ENCODE assay signal across 20 cellular contexts in genomic region chr15:33580526-33580925, GRCh38.
DNase-seq lines count a peak whose midpoint lies in the region; ATAC-seq and TF ChIP-seq lines count a peak whose summit lies in the region.
"Had no signal": no experiment of that assay in that cellular context is flagged by ENCODE, and none has a peak within 500 bp of the region (broad histone marks: within the 10 kb centered on the region; RNA-seq: fewer than 3 reads in every experiment).

No MANE protein-coding gene starts in this region.

- no peak overlapping the region for H3K4me2 ChIP-seq in GM23248 (ENCODE audit: unreplicated experiment)
- peak overlapping the region; percentile 20 for H3K4me2 ChIP-seq in smooth muscle cell

- H3K79me2 ChIP-seq in GM23248 (ENCODE audit: insufficient read depth) (no peaks in the 10 kb centered on the region), smooth muscle cell (ENCODE audit: low read depth) (no peaks in the 10 kb centered on the region)

- H3K27ac ChIP-seq in GM23248 (no peak overlapping the region), smooth muscle cell (ENCODE audit: low read depth) (peak overlapping the region; percentile 91)
- H3K27ac ChIP-seq: cardiac muscle cell had no signal

- no peak for TF ChIP-seq CTCF in smooth muscle cell (IDR thresholded peaks at IDR 0.05; ENCODE audit: borderline replicate concordance, insufficient read depth, poor library complexity, severe bottlenecking)

- in situ Hi-C loops in GM23248 (cut with MboI): no loop called here

- DNase-seq in GM23248: peak; percentile 7
- DNase-seq in T1000 (lab: John Stamatoyannopoulos, UW): peak; percentile 3
- peak; percentile 16 for DNase-seq in glomerular visceral epithelial cell (ENCODE audit: extremely low spot score)
- no peak for DNase-seq in smooth muscle cell (lab: John Stamatoyannopoulos, UW; ENCODE audit: unreplicated experiment)
- no peak for DNase-seq in MG63
- no peak for DNase-seq in NCI-H2029 treated with DMSO at 0.1 percent for 48 hours (lab: John Stamatoyannopoulos, UW)
- DNase-seq: activated CD4-positive, alpha-beta memory T cell treated with anti-CD3 and anti-CD28 coated beads, Interleukin-2, amount 10 ng/mL, durations not matched to agents 7 days and 5 days; activated CD4-positive, CD25-positive, alpha-beta regulatory T cell; activated effector memory CD4-positive, alpha-beta T cell treated with anti-CD3 and anti-CD28 coated beads, Interleukin-2, amount 50 U/mL, for 16 hours; activated naive CD8-positive, alpha-beta T cell treated with anti-CD3 and anti-CD28 coated beads, Interleukin-2, amount 50 U/mL, for 24 hours; CD4-positive, alpha-beta memory T cell; cortex of kidney; immature natural killer cell; NCI-H1436; RPMI8226; stimulated activated CD4-positive, alpha-beta T cell treated with anti-CD3 and anti-CD28 coated beads, Interleukin-2, amount 100 ng/mL, for 24 hours had no signal

- H3K27me3 ChIP-seq in GM23248 (replicated peaks; ENCODE audit: insufficient read depth) (no peaks in the 10 kb centered on the region; the same call in 1 of the 2 replicates), smooth muscle cell (ENCODE audit: low read depth) (no peaks in the 10 kb centered on the region), MG63 (no peaks in the 10 kb centered on the region)
- H3K27me3 ChIP-seq: cardiac muscle cell had no signal

- H3K9ac ChIP-seq in GM23248 (no peak overlapping the region), smooth muscle cell (ENCODE audit: low read depth) (peak overlapping the region; percentile 56)

- ATAC-seq in HG02973 (IDR thresholded peaks at IDR 0.05; ENCODE audit: unreplicated experiment): no peak
- no peak for ATAC-seq in GM18498 (IDR thresholded peaks at IDR 0.05; ENCODE audit: unreplicated experiment)
- ATAC-seq: activated naive CD8-positive, alpha-beta T cell treated with anti-CD3 and anti-CD28 coated beads, Interleukin-2, amount 50 U/mL, for 24 hours; stimulated activated memory B cell treated with anti-CD40 and anti-IgM and Interleukin-4, amounts not matched to agents 10 μg/mL and 1 μg/mL and 100 μg/mL, for 72 hours had no signal

- H3K36me3 ChIP-seq in GM23248 (ENCODE audit: low read depth) (no peaks in the 10 kb centered on the region), smooth muscle cell (ENCODE audit: low read depth) (no peaks in the 10 kb centered on the region), MG63 (no peaks in the 10 kb centered on the region)
- H3K36me3 ChIP-seq: cardiac muscle cell had no signal

- H3K4me3 ChIP-seq in GM23248 (no peak overlapping the region), smooth muscle cell (no peak overlapping the region), MG63 (no peak overlapping the region)
- H3K4me3 ChIP-seq: cardiac muscle cell had no signal

- H3K4me1 ChIP-seq in GM23248 (ENCODE audit: insufficient read depth) (no peaks in the 10 kb centered on the region), smooth muscle cell (ENCODE audit: low read depth) (peaks cover 13% of the 10 kb centered on the region)

- no peaks in the 10 kb centered on the region for H3K9me2 ChIP-seq in GM23248 (ENCODE audit: insufficient read depth)

- no peak overlapping the region for H2AFZ ChIP-seq in GM23248
- no peak overlapping the region for H2AFZ ChIP-seq in smooth muscle cell (ENCODE audit: low read depth)

- no peaks in the 10 kb centered on the region for H4K20me1 ChIP-seq in GM23248 (ENCODE audit: insufficient read depth)
- no peaks in the 10 kb centered on the region for H4K20me1 ChIP-seq in smooth muscle cell (ENCODE audit: low read depth)

- H3F3A ChIP-seq in GM23248 (ENCODE audit: insufficient read depth) (no peaks in the 10 kb centered on the region), smooth muscle cell (ENCODE audit: low read depth) (peaks cover 10% of the 10 kb centered on the region)

- 32 to 42% methylated on average over 2 of the region's 2 CpGs for WGBS in GM23248 (ENCODE audit: low coverage in 1 of 2, low lambda C conversion rate in 2 of 2, missing lambda C conversion rate in 2 of 2), 2 experiments
- WGBS in smooth muscle cell (ENCODE audit: low lambda C conversion rate): 15% methylated on average over 2 of the region's 2 CpGs

- H3K9me3 ChIP-seq in GM23248 (ENCODE audit: low read depth): no peaks in the 10 kb centered on the region
- H3K9me3 ChIP-seq in smooth muscle cell (replicated peaks; ENCODE audit: low read depth): no peaks in the 10 kb centered on the region
- no peaks in the 10 kb centered on the region for H3K9me3 ChIP-seq in MG63

Comparison
In these comparisons a context has a peak if more than half of its experiments do, and no peak if none do; other contexts are left out.
1. DNase-seq: peak in GM23248 (single experiment), T1000 (single experiment) and glomerular visceral epithelial cell (single experiment); none in smooth muscle cell (single experiment), MG63 (single experiment) and NCI-H2029 treated with DMSO at 0.1 percent for 48 hours (single experiment).